In genomic region chr19:15432018-15432494, GRCh38 we compare ENCODE assay signal across 8 cellular contexts. TPM values are rescaled to one million over a fixed set of nuclear protein-coding genes. Genes with fewer than 3 reads are reported as not detected.
DNase-seq lines count a peak whose midpoint lies in the region; ATAC-seq and TF ChIP-seq lines count a peak whose summit lies in the region.

No MANE protein-coding gene starts in this region.

- H3K36me3 ChIP-seq in heart right ventricle (peaks cover 0 to 28% (median 11%) of the 10 kb centered on the region in 9 donors), SK-N-MC (ENCODE audit: insufficient read depth, low read length) (peaks cover 21% of the 10 kb centered on the region)

- H3K4me3 Mint-ChIP-seq in osteocyte (ENCODE audit: unreplicated experiment) = peak overlapping the region; percentile 95

- H3K4me3 ChIP-seq in heart right ventricle (peak overlapping the region; percentile 70 to 93 (median 79)), SK-N-MC (peak overlapping the region; percentile 85)

- H3K27me3 Mint-ChIP-seq in osteocyte (ENCODE audit: unreplicated experiment) = no peaks in the 10 kb centered on the region

- DNase-seq in heart right ventricle (no peak), cardiac septum (ENCODE audit: low spot score) (no peak), SK-N-MC (ENCODE audit: low read depth, low spot score) (no peak), epithelial cell of prostate (ENCODE audit: low read depth, low spot score) (no peak), osteocyte (ENCODE audit: extremely low spot score, unreplicated experiment) (peak; percentile 84), anterior cingulate cortex (lab: John Stamatoyannopoulos, UW) (no peak), mucosa of gallbladder (ENCODE audit: low spot score) (no peak)

- peaks cover 24% of the 10 kb centered on the region for H3K4me1 Mint-ChIP-seq in osteocyte (ENCODE audit: unreplicated experiment)

- no peaks in the 10 kb centered on the region for H3K9me3 ChIP-seq in heart right ventricle
- H3K9me3 ChIP-seq in SK-N-MC (ENCODE audit: low read depth, low read length) = no peaks in the 10 kb centered on the region

- H3K4me1 ChIP-seq in heart right ventricle = peaks cover 14 to 49% (median 37%) of the 10 kb centered on the region in 9 donors

- peak overlapping the region; percentile 85 for H3K27ac Mint-ChIP-seq in osteocyte (ENCODE audit: unreplicated experiment)

- H3K9me3 Mint-ChIP-seq in osteocyte (ENCODE audit: unreplicated experiment) = no peaks in the 10 kb centered on the region

- WGBS in heart right ventricle, 2 donors = 0 to 1% methylated on average over 20 to 44 of the region's 44 CpGs

- ATAC-seq in heart right ventricle (no peak), HG03565 (IDR thresholded peaks at IDR 0.05; ENCODE audit: unreplicated experiment) (no peak)

- peak overlapping the region; percentile 95 for H3K9ac ChIP-seq in SK-N-MC (ENCODE audit: insufficient read length)

- TF ChIP-seq CTCF in heart right ventricle (IDR thresholded peaks at IDR 0.05) (no peak), osteocyte (IDR thresholded peaks at IDR 0.05) (no peak)

- H3K27ac ChIP-seq in heart right ventricle = peak overlapping the region in 9 of 10 donors; percentile 47 to 87 (median 74)
- peak overlapping the region; percentile 71 for H3K27ac ChIP-seq in SK-N-MC
- peak overlapping the region; percentile 22 for H3K27ac ChIP-seq in epithelial cell of prostate

- intact Hi-C loops in heart right ventricle (cut with DNase I) = no loop called here
- intact Hi-C loops in cardiac septum (cut with DNase I) = loop anchor here (2.0 kb wide), 2 partner anchors 13 to 17 kb away; partner anchors contain the start of genes AKAP8L and WIZ

- H3K36me3 Mint-ChIP-seq in osteocyte (ENCODE audit: unreplicated experiment) = peaks cover 6% of the 10 kb centered on the region

- no peaks in the 10 kb centered on the region for H3K27me3 ChIP-seq in heart right ventricle

RNA-seq across cellular contexts. Expression of gene AKAP8L, which starts 13.3 kb away (rescaled TPM):
- total RNA-seq in heart right ventricle (100 to 1,000 TPM in 1 of 10 donors, 10 to 100 TPM in 9; 45.2 to 101 (median 63.1) TPM), cardiac septum (63.1 TPM), osteocyte (96.2 and 104 TPM in 2 replicates), mucosa of gallbladder (110 TPM)
- polyA plus RNA-seq in heart right ventricle = 100 to 1,000 TPM in 1 of 2 donors, 10 to 100 TPM in 1; 53.6 to 140 TPM

RNA-seq across cellular contexts. Expression of gene WIZ, which starts 17.7 kb away (rescaled TPM):
- total RNA-seq in heart right ventricle (10 to 100 TPM; 19.5 to 34.3 (median 21.3) TPM), cardiac septum (21.6 TPM), osteocyte (52.4 and 55.0 TPM in 2 replicates), mucosa of gallbladder (48.7 TPM)
- 10 to 100 TPM; 18.7 to 25.7 TPM for polyA plus RNA-seq in heart right ventricle

RNA-seq across cellular contexts. Expression of gene RASAL3, which starts 32.3 kb away (rescaled TPM):
- total RNA-seq in heart right ventricle = 1 to 10 TPM in 5 of 10 donors, under 1 TPM in 5; 0.19 to 6.6 (median 0.85) TPM
- 1 to 10 TPM in 1 of 2 donors, under 1 TPM in 1; 0.64 to 1.6 TPM for polyA plus RNA-seq in heart right ventricle
- 1.7 TPM for total RNA-seq in cardiac septum
- total RNA-seq in osteocyte = not detected in 2 replicates
- 9.7 TPM for total RNA-seq in mucosa of gallbladder

RNA-seq across cellular contexts. Expression of gene PGLYRP2, which starts 47.2 kb away (rescaled TPM):
- total RNA-seq in heart right ventricle (not detected), cardiac septum (not detected), osteocyte (not detected in 2 replicates), mucosa of gallbladder (1.6 TPM)
- not detected for polyA plus RNA-seq in heart right ventricle

RNA-seq across cellular contexts. Expression of gene AKAP8, which starts 52.5 kb away (rescaled TPM):
- total RNA-seq in heart right ventricle (10 to 100 TPM; 15.7 to 32.2 (median 18.6) TPM), cardiac septum (19.2 TPM), osteocyte (34.2 and 36.9 TPM in 2 replicates), mucosa of gallbladder (38.9 TPM)
- 10 to 100 TPM; 12.8 to 21.8 TPM for polyA plus RNA-seq in heart right ventricle

Comparison
In these comparisons a context has a peak if more than half of its experiments do, and no peak if none do; other contexts are left out.
1. H3K27ac ChIP-seq: peak in every context shown above with its lines; median percentile 74 in heart right ventricle; 71 in SK-N-MC; 22 in epithelial cell of prostate.